ENCODE assay signal across 23 cellular contexts in the genomic region with DNA sequence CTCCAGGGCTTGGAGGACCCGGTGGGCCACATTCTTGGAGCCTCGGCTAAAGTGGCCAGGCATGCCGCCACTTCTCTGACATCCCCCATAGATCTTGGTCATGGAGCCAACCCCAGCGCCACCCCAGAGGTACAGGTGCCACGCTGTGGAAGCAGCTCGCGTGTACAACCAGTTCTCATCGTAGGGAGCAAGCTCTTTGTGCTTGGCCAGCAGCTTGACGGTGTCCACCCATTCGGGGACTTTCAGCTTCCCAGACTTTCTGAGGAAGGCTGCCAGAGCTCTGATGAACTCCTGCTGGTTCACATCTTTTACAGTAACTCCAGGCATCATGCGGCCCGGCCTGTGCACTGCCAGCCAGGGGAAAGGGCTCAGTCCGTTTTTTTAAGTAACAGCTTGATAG.
"Had no signal": no experiment of that assay in that cellular context is flagged by ENCODE, and none has a peak within 500 bp of the region (broad histone marks: within the 10 kb centered on the region; RNA-seq: fewer than 3 reads in every experiment).

No MANE protein-coding gene starts in this region.

- H3K27me3 Mint-ChIP-seq: activated naive CD8-positive, alpha-beta T cell treated with anti-CD3 and anti-CD28 coated beads, Interleukin-2, amount 50 U/mL, for 24 hours; memory B cell; naive thymus-derived CD4-positive, alpha-beta T cell; progenitor cell of endocrine pancreas had no signal

- H3K4me3 ChIP-seq: body of pancreas, cardiac muscle cell, gastrocnemius medialis, spleen, thoracic aorta had no signal

- H3K27ac ChIP-seq: body of pancreas, cardiac muscle cell, gastrocnemius medialis, spleen, thoracic aorta had no signal

- H3K27ac Mint-ChIP-seq: activated CD8-positive, alpha-beta T cell treated with anti-CD3 and anti-CD28 coated beads, Interleukin-2, amount 10 ng/mL, durations not matched to agents 7 days and 5 days; activated naive CD8-positive, alpha-beta T cell treated with anti-CD3 and anti-CD28 coated beads, Interleukin-2, amount 50 U/mL, for 24 hours; progenitor cell of endocrine pancreas; T-helper 2 cell treated with Interferon-gamma antibody and Interleukin-4, amounts not matched to agents 5 μg/mL and 100 μg/mL, for 36 hours had no signal

- H3K27me3 ChIP-seq: body of pancreas, cardiac muscle cell, gastrocnemius medialis, spleen had no signal

- H3K9me3 ChIP-seq: body of pancreas, gastrocnemius medialis, spleen, thoracic aorta had no signal

- H3K9me3 Mint-ChIP-seq: activated naive CD8-positive, alpha-beta T cell treated with anti-CD3 and anti-CD28 coated beads, Interleukin-2, amount 50 U/mL, for 24 hours; memory B cell; naive thymus-derived CD4-positive, alpha-beta T cell; neural crest cell; T-helper 2 cell treated with Interferon-gamma antibody and Interleukin-4, amounts not matched to agents 5 μg/mL and 100 μg/mL, for 36 hours had no signal

- H3K4me1 Mint-ChIP-seq: memory B cell; naive thymus-derived CD4-positive, alpha-beta T cell; neural crest cell had no signal

- H3K4me3 Mint-ChIP-seq: activated CD8-positive, alpha-beta T cell treated with anti-CD3 and anti-CD28 coated beads, Interleukin-2, amount 10 ng/mL, durations not matched to agents 7 days and 5 days; activated naive CD8-positive, alpha-beta T cell treated with anti-CD3 and anti-CD28 coated beads, Interleukin-2, amount 50 U/mL, for 24 hours; memory B cell; naive thymus-derived CD4-positive, alpha-beta T cell; neural crest cell; T-helper 2 cell treated with Interferon-gamma antibody and Interleukin-4, amounts not matched to agents 5 μg/mL and 100 μg/mL, for 36 hours had no signal

- DNase-seq: activated CD4-positive, alpha-beta T cell treated with anti-CD3 and anti-CD28 coated beads for 1 hour; activated CD4-positive, alpha-beta T cell treated with anti-CD3 and anti-CD28 coated beads, Interleukin-2, amount 50 U/mL, for 1 hour; activated CD8-positive, alpha-beta T cell treated with anti-CD3 and anti-CD28 coated beads, Interleukin-2, amount 10 ng/mL, durations not matched to agents 7 days and 5 days; activated gamma-delta T cell; activated naive CD4-positive, alpha-beta T cell treated with anti-CD3 and anti-CD28 coated beads, Interleukin-2, amount 50 U/mL, for 16 hours; activated naive CD8-positive, alpha-beta T cell treated with anti-CD3 and anti-CD28 coated beads, Interleukin-2, amount 50 U/mL, for 24 hours; activated T-cell treated with anti-CD3 and anti-CD28 coated beads, Interleukin-2, amount 50 U/mL, for 48 hours; dermis blood vessel endothelial cell; effector CD8-positive, alpha-beta T cell; gastrocnemius medialis; naive thymus-derived CD4-positive, alpha-beta T cell; retina; spleen; stimulated activated CD4-positive, alpha-beta T cell treated with anti-CD3 and anti-CD28 coated beads, Interleukin-4, amount 100 ng/mL, for 1 hour; stimulated activated naive CD4-positive, alpha-beta T cell had no signal

- H3K4me1 ChIP-seq: body of pancreas, gastrocnemius medialis, spleen had no signal

- ATAC-seq: activated CD8-positive, alpha-beta T cell treated with anti-CD3 and anti-CD28 coated beads, Interleukin-2, amount 10 ng/mL, durations not matched to agents 7 days and 5 days; activated naive CD8-positive, alpha-beta T cell treated with anti-CD3 and anti-CD28 coated beads, Interleukin-2, amount 50 U/mL, for 24 hours; body of pancreas; gastrocnemius medialis; naive thymus-derived CD4-positive, alpha-beta T cell; SK-N-SH treated with all-trans-retinoic acid at 6 μM for 48 hours had no signal
